Comparison of ENCODE assay signal across 12 cellular contexts in the genomic region with DNA sequence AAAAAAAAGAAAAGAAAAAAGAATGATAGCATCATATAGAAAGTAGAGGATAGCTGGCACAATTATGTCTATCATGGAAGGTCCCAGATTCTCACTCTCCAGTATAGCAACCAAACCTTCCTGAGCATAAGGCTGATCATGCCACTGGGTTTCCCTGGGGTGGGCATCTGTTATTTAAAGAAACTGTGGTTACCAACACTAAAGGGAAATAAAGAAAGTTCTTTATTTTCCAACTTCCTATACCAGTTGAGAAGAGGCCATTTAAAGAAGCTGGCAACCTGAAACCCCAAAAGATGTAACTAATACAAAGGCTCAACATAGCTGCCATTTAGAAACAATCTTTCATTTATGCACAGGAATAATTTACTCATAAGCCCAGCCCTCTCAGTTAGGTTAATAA. TPM values are rescaled to one million over a fixed set of nuclear protein-coding genes. Genes with fewer than 3 reads are reported as not detected.
DNase-seq lines count a peak whose midpoint lies in the region; ATAC-seq and TF ChIP-seq lines count a peak whose summit lies in the region.
"Had no signal": no experiment of that assay in that cellular context is flagged by ENCODE, and none has a peak within 500 bp of the region (broad histone marks: within the 10 kb centered on the region; RNA-seq: fewer than 3 reads in every experiment).

No MANE protein-coding gene starts in this region.

- H3K36me3 Mint-ChIP-seq in stimulated activated naive CD8-positive, alpha-beta T cell treated with anti-CD3 and anti-CD28 coated beads, Interleukin-15, Interleukin-2, amounts not matched to agents 100 ng/mL and 50 ng/mL, for 24 hours (ENCODE audit: low read depth): peaks cover 19% of the 10 kb centered on the region
- peaks cover 8% of the 10 kb centered on the region for H3K36me3 Mint-ChIP-seq in Calu3 (ENCODE audit: insufficient read depth, unreplicated experiment)
- H3K36me3 Mint-ChIP-seq: activated naive CD4-positive, alpha-beta T cell treated with anti-CD3 and anti-CD28 coated beads, Interleukin-2, amount 50 U/mL, for 24 hours had no signal

- peak overlapping the region; percentile 75 for H3K27ac ChIP-seq in hepatocyte
- H3K27ac ChIP-seq in uterus: peak overlapping the region; percentile 33 to 57
- peak overlapping the region in 2 of 4 donors; percentile 40 to 69 for H3K27ac ChIP-seq in tibial nerve
- H3K27ac ChIP-seq: KMS-11 had no signal

- H3K79me2 ChIP-seq in hepatocyte: peaks cover 48% of the 10 kb centered on the region

- DNase-seq in stimulated activated naive CD8-positive, alpha-beta T cell treated with anti-CD3 and anti-CD28 coated beads, Interleukin-15, Interleukin-2, amounts not matched to agents 100 U/mL and 50 U/mL, for 24 hours: no peak
- DNase-seq in hepatocyte (ENCODE audit: low spot score) (no peak), uterus (no peak), tibial nerve (ENCODE audit: low spot score in 2 of 2) (no peak), Calu3 (no peak), NOMO-1 treated with DMSO at 0.1 percent for 48 hours (lab: John Stamatoyannopoulos, UW; ENCODE audit: unreplicated experiment) (no peak)
- DNase-seq: activated CD8-positive, alpha-beta memory T cell treated with anti-CD3 and anti-CD28 coated beads for 24 hours; cortex of kidney had no signal

- peak overlapping the region; percentile 36 for H3K4me3 Mint-ChIP-seq in stimulated activated naive CD8-positive, alpha-beta T cell treated with anti-CD3 and anti-CD28 coated beads, Interleukin-15, Interleukin-2, amounts not matched to agents 100 ng/mL and 50 ng/mL, for 24 hours
- H3K4me3 Mint-ChIP-seq in Calu3 (ENCODE audit: low read depth, unreplicated experiment): no peak overlapping the region
- H3K4me3 Mint-ChIP-seq: activated naive CD4-positive, alpha-beta T cell treated with anti-CD3 and anti-CD28 coated beads, Interleukin-2, amount 50 U/mL, for 24 hours had no signal

- H3K27me3 ChIP-seq in hepatocyte (peaks cover 6% of the 10 kb centered on the region), uterus (no peaks in the 10 kb centered on the region), tibial nerve (no peaks in the 10 kb centered on the region)

- H3K36me3 ChIP-seq in hepatocyte (replicated peaks; ENCODE audit: insufficient read depth, low read depth): no peaks in the 10 kb centered on the region
- no peaks in the 10 kb centered on the region for H3K36me3 ChIP-seq in uterus
- no peaks in the 10 kb centered on the region for H3K36me3 ChIP-seq in tibial nerve

- H3K9me3 ChIP-seq in hepatocyte (ENCODE audit: low read depth) (no peaks in the 10 kb centered on the region), uterus (no peaks in the 10 kb centered on the region), tibial nerve (no peaks in the 10 kb centered on the region)

- peaks cover 8% of the 10 kb centered on the region for H3K4me1 ChIP-seq in hepatocyte (ENCODE audit: insufficient read depth)
- H3K4me1 ChIP-seq in uterus: no peaks in the 10 kb centered on the region
- H3K4me1 ChIP-seq in tibial nerve: peaks cover 0 to 13% (median 0%) of the 10 kb centered on the region in 4 donors

- no peak for ATAC-seq in stimulated activated naive CD8-positive, alpha-beta T cell treated with anti-CD3 and anti-CD28 coated beads, Interleukin-15, Interleukin-2, amounts not matched to agents 100 U/mL and 50 U/mL, for 24 hours

- peaks cover 43% of the 10 kb centered on the region for H3K27me3 Mint-ChIP-seq in stimulated activated naive CD8-positive, alpha-beta T cell treated with anti-CD3 and anti-CD28 coated beads, Interleukin-15, Interleukin-2, amounts not matched to agents 100 ng/mL and 50 ng/mL, for 24 hours
- H3K27me3 Mint-ChIP-seq in Calu3 (ENCODE audit: unreplicated experiment): peaks cover 14% of the 10 kb centered on the region

- H3K9me3 Mint-ChIP-seq in stimulated activated naive CD8-positive, alpha-beta T cell treated with anti-CD3 and anti-CD28 coated beads, Interleukin-15, Interleukin-2, amounts not matched to agents 100 ng/mL and 50 ng/mL, for 24 hours: no peaks in the 10 kb centered on the region
- peaks cover 2% of the 10 kb centered on the region for H3K9me3 Mint-ChIP-seq in Calu3 (ENCODE audit: low read depth, unreplicated experiment)

- intact Hi-C loops in uterus (cut with DNase I; ENCODE audit: low total_unique reads): no loop called here
- intact Hi-C loops in Calu3 (cut with micrococcal nuclease; ENCODE audit: unreplicated experiment): no loop called here

- no peak for TF ChIP-seq EP300 in tibial nerve (IDR thresholded peaks at IDR 0.05)

- H3K27ac Mint-ChIP-seq in stimulated activated naive CD8-positive, alpha-beta T cell treated with anti-CD3 and anti-CD28 coated beads, Interleukin-15, Interleukin-2, amounts not matched to agents 100 ng/mL and 50 ng/mL, for 24 hours: peak overlapping the region; percentile 47
- no peak overlapping the region for H3K27ac Mint-ChIP-seq in Calu3 (ENCODE audit: unreplicated experiment)
- H3K27ac Mint-ChIP-seq: activated naive CD4-positive, alpha-beta T cell treated with anti-CD3 and anti-CD28 coated beads, Interleukin-2, amount 50 U/mL, for 24 hours had no signal

- peaks cover 62% of the 10 kb centered on the region for H3K4me1 Mint-ChIP-seq in stimulated activated naive CD8-positive, alpha-beta T cell treated with anti-CD3 and anti-CD28 coated beads, Interleukin-15, Interleukin-2, amounts not matched to agents 100 ng/mL and 50 ng/mL, for 24 hours (ENCODE audit: low read depth)
- no peaks in the 10 kb centered on the region for H3K4me1 Mint-ChIP-seq in Calu3 (ENCODE audit: low read depth, unreplicated experiment)

- H3K4me3 ChIP-seq in WI38 (ENCODE audit: low read depth, low read length) (peak overlapping the region; percentile 73), hepatocyte (no peak overlapping the region), uterus (no peak overlapping the region), tibial nerve (no peak overlapping the region)

- TF ChIP-seq CTCF in WI38 (IDR thresholded peaks at IDR 0.05; ENCODE audit: low read depth, low read length) (no peak), hepatocyte (IDR thresholded peaks at IDR 0.05; ENCODE audit: poor library complexity) (no peak), uterus (IDR thresholded peaks at IDR 0.05) (no peak), tibial nerve (IDR thresholded peaks at IDR 0.05) (no peak), Calu3 (IDR thresholded peaks at IDR 0.05; ENCODE audit: unreplicated experiment) (no peak)

- no peak overlapping the region for H2AFZ ChIP-seq in hepatocyte

- peak overlapping the region; percentile 89 for H3K4me2 ChIP-seq in hepatocyte
- H3K4me2 ChIP-seq: KMS-11 had no signal

- BruUV-seq in Calu3 (replicated peaks; lab: Mats Ljungman, UMichigan): no TSS peak

- H3K9me2 ChIP-seq in hepatocyte (replicated peaks; ENCODE audit: insufficient read depth): no peaks in the 10 kb centered on the region

- CTCF ChIA-PET in Calu3 (lab: Charles Lee): no interaction called here

- H4K20me1 ChIP-seq in hepatocyte (ENCODE audit: insufficient read depth, poor library complexity, severe bottlenecking): no peaks in the 10 kb centered on the region

- TF ChIP-seq POLR2A in uterus (IDR thresholded peaks at IDR 0.05): no peak
- no peak for TF ChIP-seq POLR2A in tibial nerve (IDR thresholded peaks at IDR 0.05)

RNA-seq across cellular contexts. Expression of a gene that starts 3.1 kb away (rescaled TPM):
- total RNA-seq in hepatocyte: 72.8 and 87.1 TPM in 2 replicates
- polyA plus RNA-seq in hepatocyte: 38.8 and 46.4 TPM in 2 replicates
- total RNA-seq in uterus: 100 to 1,000 TPM in 1 of 4 donors, 10 to 100 TPM in 3; 23.6 to 221 (median 59.7) TPM
- 10 to 100 TPM; 17.8 to 41.1 (median 35.0) TPM for total RNA-seq in tibial nerve
- 0.98 and 4.0 TPM in 2 replicates for total RNA-seq in Calu3 (2022)
